In the genomic region with DNA sequence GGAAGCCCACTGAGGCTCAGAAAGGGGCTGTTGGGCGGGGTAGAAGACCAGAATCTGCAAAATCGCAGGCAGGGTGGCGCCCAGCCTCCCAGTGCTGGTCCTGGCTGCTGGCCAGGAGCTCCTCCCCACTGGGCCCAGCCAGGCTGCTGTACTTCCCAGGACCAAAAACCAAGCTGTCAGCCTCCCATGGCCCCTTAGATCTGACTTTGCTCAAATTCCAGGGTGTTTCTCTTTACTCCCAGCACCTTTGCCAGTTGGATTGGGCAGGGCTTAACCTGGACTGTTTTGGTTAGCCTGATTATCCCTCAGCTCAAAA, we compare ENCODE assay signal across 11 cellular contexts. TPM values are rescaled to one million over a fixed set of nuclear protein-coding genes. Genes with fewer than 3 reads are reported as not detected.
DNase-seq lines count a peak whose midpoint lies in the region; ATAC-seq and TF ChIP-seq lines count a peak whose summit lies in the region.
"Had no signal": no experiment of that assay in that cellular context is flagged by ENCODE, and none has a peak within 500 bp of the region (broad histone marks: within the 10 kb centered on the region; RNA-seq: fewer than 3 reads in every experiment).

No MANE protein-coding gene starts in this region.

- no peaks in the 10 kb centered on the region for H3K9me2 ChIP-seq in SK-N-SH

- intact Hi-C loops in heart right ventricle (cut with DNase I) = loop anchor here in 1 of 10 donors (5.0 to 10.0 kb wide), 2 partner anchors 48 to 796 kb away; no protein-coding TSS in a partner anchor
- intact Hi-C loops in psoas muscle (cut with DNase I) = no loop called here
- intact Hi-C loops in dorsolateral prefrontal cortex (cut with DNase I) = no loop called here

- H3K36me3 ChIP-seq in SK-N-SH (replicated peaks in 1 of 2; ENCODE audit: control insufficient read depth in 1 of 2, insufficient read depth in 2 of 2, low read length in 1 of 2) (peaks cover 0 to 4% of the 10 kb centered on the region in 2 experiments), heart right ventricle (peaks cover 0 to 43% (median 4%) of the 10 kb centered on the region in 9 donors), psoas muscle (ENCODE audit: insufficient read depth in 1 of 2, low read depth in 1 of 2) (peaks cover 6 to 44% of the 10 kb centered on the region in 2 donors)

- H3K4me2 ChIP-seq in SK-N-SH = no peak overlapping the region
- H3K4me2 ChIP-seq: KMS-11 had no signal

- no peak overlapping the region for H2AFZ ChIP-seq in SK-N-SH (ENCODE audit: low read depth)

- H3K27ac ChIP-seq in SK-N-SH (ENCODE audit: low read depth in 2 of 2, low read length in 1 of 2) (peak overlapping the region in 1 of 2 experiments; percentile 91; a peak in 1 of 4 replicates), heart right ventricle (peak overlapping the region in 3 of 10 donors; percentile 9 to 29 (median 25)), psoas muscle (no peak overlapping the region), dorsolateral prefrontal cortex (peak overlapping the region in 1 of 59 donors; percentile 41)
- H3K27ac ChIP-seq: KMS-11 had no signal

- TF ChIP-seq CTCF in SK-N-SH (IDR thresholded peaks at IDR 0.05) (no peak), heart right ventricle (IDR thresholded peaks at IDR 0.05) (no peak), psoas muscle (IDR thresholded peaks at IDR 0.05) (no peak), dorsolateral prefrontal cortex (IDR thresholded peaks at IDR 0.05 in 54 of 56, conservative IDR thresholded peaks at IDR 0.05 in 2 of 56; ENCODE audit: low read depth in 1 of 56, partially characterized antibody in 56 of 56) (no peak)

- CTCF ChIA-PET in SK-N-SH (lab: Yijun Ruan, JAX) = interaction anchor here (1.1 to 2.1 kb wide), 3 partner anchors 9 to 219 kb away, joined by 3 to 12 read pairs (median 8); no protein-coding TSS in a partner anchor

- no peaks in the 10 kb centered on the region for H3K79me2 ChIP-seq in SK-N-SH (ENCODE audit: insufficient read depth)

- peak; percentile 44 to 79 (median 66) for ATAC-seq in heart right ventricle
- peak in 2 of 4 donors; percentile 33 to 40 for ATAC-seq in psoas muscle

- TF ChIP-seq EP300 in SK-N-SH (IDR thresholded peaks at IDR 0.05; ENCODE audit: borderline replicate concordance in 1 of 2, low read depth in 1 of 2, low read length in 1 of 2) = no peak

- no peak overlapping the region for H3K9ac ChIP-seq in SK-N-SH
- H3K9ac ChIP-seq: KMS-11 had no signal

- no peaks in the 10 kb centered on the region for H4K20me1 ChIP-seq in SK-N-SH (ENCODE audit: insufficient read depth)

- H3F3A ChIP-seq in SK-N-SH (replicated peaks; ENCODE audit: insufficient read depth) = peaks cover 32% of the 10 kb centered on the region

- no peak for TF ChIP-seq RAD21 in SK-N-SH (IDR thresholded peaks at IDR 0.05; ENCODE audit: low read length)

- DNase-seq in GM03348 (ENCODE audit: low spot score) = peak; percentile 61
- peak; percentile 66 for DNase-seq in SK-N-SH
- DNase-seq in heart right ventricle = peak in 1 of 2 donors; percentile 58
- peak; percentile 28 to 61 for DNase-seq in psoas muscle
- no peak for DNase-seq in anterior cingulate cortex (lab: John Stamatoyannopoulos, UW)
- DNase-seq in dorsolateral prefrontal cortex = no peak
- DNase-seq in SW480 (ENCODE audit: low spot score) = no peak
- DNase-seq in Ammon's horn (ENCODE audit: low spot score) = no peak
- DNase-seq: naive B cell; NK-92 treated with Interleukin-12 subunit alpha and Interleukin-12 subunit beta, amount 100 ng/mL, for 24 hours had no signal

- H3K4me1 ChIP-seq in SK-N-SH (ENCODE audit: control insufficient read depth in 1 of 2, insufficient read depth in 2 of 2, low read depth in 1 of 2, low read length in 1 of 2) (peaks cover 7 to 35% of the 10 kb centered on the region in 2 experiments), heart right ventricle (peaks cover 2 to 29% (median 18%) of the 10 kb centered on the region in 9 donors), psoas muscle (no peaks in the 10 kb centered on the region)

- no peak overlapping the region for H3K4me3 ChIP-seq in SK-N-SH (ENCODE audit: low read depth in 2 of 2, low read length in 1 of 2)
- no peak overlapping the region for H3K4me3 ChIP-seq in heart right ventricle
- H3K4me3 ChIP-seq in psoas muscle = no peak overlapping the region
- no peak overlapping the region for H3K4me3 ChIP-seq in dorsolateral prefrontal cortex

- POLR2A ChIA-PET in SK-N-SH (lab: Yijun Ruan, JAX) = interaction anchor here (1.5 to 1.6 kb wide), 2 partner anchors 22 to 68 kb away, joined by 3 to 5 read pairs; a partner anchor contains a TSS

- WGBS in SK-N-SH (ENCODE audit: low lambda C conversion rate) = no CpG with 5 or more reads among the region's 3 CpGs
- 54 to 65% methylated on average over 3 of the region's 3 CpGs for WGBS in heart right ventricle, 2 donors
- 69 to 92% (median 77%) methylated on average over 2 to 3 of the region's 3 CpGs for WGBS in psoas muscle, 3 donors

- no peaks in the 10 kb centered on the region for H3K27me3 ChIP-seq in SK-N-SH (ENCODE audit: insufficient read depth)
- no peaks in the 10 kb centered on the region for H3K27me3 ChIP-seq in heart right ventricle
- no peaks in the 10 kb centered on the region for H3K27me3 ChIP-seq in psoas muscle (ENCODE audit: insufficient read depth in 3 of 3, low read length in 2 of 3)
- H3K27me3 ChIP-seq in dorsolateral prefrontal cortex = no peaks in the 10 kb centered on the region

- H3K9me3 ChIP-seq in SK-N-SH (no peaks in the 10 kb centered on the region), heart right ventricle (no peaks in the 10 kb centered on the region), psoas muscle (no peaks in the 10 kb centered on the region)

TF ChIP-seq in SK-N-SH, 30 proteins besides CTCF, POLR2A, EP300 and RAD21:
- TF ChIP-seq NFIC (IDR thresholded peaks at IDR 0.05; ENCODE audit: borderline replicate concordance) (peak; percentile 52; the same call in 1 of the 2 replicates), MEF2A (IDR thresholded peaks at IDR 0.05; ENCODE audit: borderline replicate concordance, low read depth) (no peak)

RNA-seq across cellular contexts. Expression of a gene that starts 44.2 kb away (rescaled TPM):
- polyA plus RNA-seq in SK-N-SH (2012; rRNA removed) (16.9 and 20.6 TPM in 2 replicates), heart right ventricle (10 to 100 TPM; 12.7 to 17.0 TPM), psoas muscle (1 to 10 TPM; 4.2 to 8.2 (median 5.3) TPM)
- polyA plus RNA-seq in SK-N-SH (2012; cell fraction: cytosol; rRNA removed) = 18.0 and 21.1 TPM in 2 replicates
- polyA plus RNA-seq in SK-N-SH (2012; cell fraction: nucleus; rRNA removed) = 27.1 and 54.9 TPM in 2 replicates
- total RNA-seq in heart right ventricle (100 to 1,000 TPM in 2 of 10 donors, 10 to 100 TPM in 8; 22.9 to 114 (median 59.0) TPM), psoas muscle (10 to 100 TPM in 3 of 4 donors, 1 to 10 TPM in 1; 4.8 to 58.6 (median 20.4) TPM), dorsolateral prefrontal cortex (1 to 10 TPM in 119 of 120 experiments, under 1 TPM in 1; 0.76 to 9.5 (median 2.7) TPM)

Comparison
In these comparisons a context has a peak if more than half of its experiments do, and no peak if none do; other contexts are left out.
1. DNase-seq: peak in GM03348 (single experiment), SK-N-SH (single experiment) and psoas muscle (2 of 2); none in anterior cingulate cortex (0 of 58), dorsolateral prefrontal cortex (0 of 10), SW480 (single experiment) and Ammon's horn (single experiment).